13 cellular contexts compared by ENCODE assay signal in the genomic region with DNA sequence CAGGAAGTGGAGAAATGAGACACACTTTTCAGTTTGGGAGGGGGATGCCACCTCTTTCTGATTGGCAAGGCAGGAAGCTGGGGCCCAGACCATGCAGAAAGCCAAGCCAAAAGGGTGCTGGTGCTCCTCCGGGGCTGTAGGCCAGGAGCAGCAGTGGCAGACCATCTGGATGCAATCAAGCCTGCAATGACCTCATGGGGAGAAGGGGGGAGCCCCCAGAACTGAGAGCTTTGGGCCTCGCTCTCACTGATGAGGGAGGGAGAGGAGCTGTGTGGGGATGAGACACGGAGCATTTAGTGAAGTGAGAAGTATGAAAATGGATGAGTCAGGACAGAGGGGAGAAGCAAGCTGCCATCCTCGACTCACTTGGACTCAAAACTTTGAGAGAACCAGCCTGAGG.
DNase-seq lines count a peak whose midpoint lies in the region; ATAC-seq and TF ChIP-seq lines count a peak whose summit lies in the region.
"Had no signal": no experiment of that assay in that cellular context is flagged by ENCODE, and none has a peak within 500 bp of the region (broad histone marks: within the 10 kb centered on the region; RNA-seq: fewer than 3 reads in every experiment).

No MANE protein-coding gene starts in this region.

- H3K27me3 Mint-ChIP-seq in brain, result no peaks in the 10 kb centered on the region
- H3K27me3 Mint-ChIP-seq in stimulated activated memory B cell treated with anti-CD40 and anti-IgM and Interleukin-4, amounts not matched to agents 10 μg/mL and 1 μg/mL and 100 μg/mL, for 72 hours, result no peaks in the 10 kb centered on the region
- H3K27me3 Mint-ChIP-seq: activated CD4-positive, alpha-beta memory T cell treated with anti-CD3 and anti-CD28 coated beads for 36 hours; activated naive CD8-positive, alpha-beta T cell treated with anti-CD3 and anti-CD28 coated beads, Interleukin-2, amount 50 U/mL, for 24 hours had no signal

- H3K4me3 Mint-ChIP-seq in brain, result peak overlapping the region in 1 of 5 experiments; percentile 5
- H3K4me3 Mint-ChIP-seq in stimulated activated memory B cell treated with anti-CD40 and anti-IgM and Interleukin-4, amounts not matched to agents 10 μg/mL and 1 μg/mL and 100 μg/mL, for 72 hours, result no peak overlapping the region
- H3K4me3 Mint-ChIP-seq: activated CD4-positive, alpha-beta memory T cell treated with anti-CD3 and anti-CD28 coated beads for 36 hours; activated naive CD8-positive, alpha-beta T cell treated with anti-CD3 and anti-CD28 coated beads, Interleukin-2, amount 50 U/mL, for 24 hours; endodermal cell had no signal

- no peak overlapping the region for H3K4me3 ChIP-seq in OCI-LY7 (ENCODE audit: low read depth, low read length, poor library complexity, severe bottlenecking)

- ATAC-seq in GM18861 (IDR thresholded peaks at IDR 0.05; ENCODE audit: unreplicated experiment) (peak; percentile 63), HG02610 (IDR thresholded peaks at IDR 0.05; ENCODE audit: unreplicated experiment) (peak; percentile 73)
- ATAC-seq in stimulated activated memory B cell treated with anti-CD40 and anti-IgM and Interleukin-4, amounts not matched to agents 10 μg/mL and 1 μg/mL and 100 μg/mL, for 72 hours, result peak; percentile 62
- ATAC-seq: activated naive CD8-positive, alpha-beta T cell treated with anti-CD3 and anti-CD28 coated beads, Interleukin-2, amount 50 U/mL, for 24 hours had no signal

- no peaks in the 10 kb centered on the region for H3K9me3 Mint-ChIP-seq in brain
- no peaks in the 10 kb centered on the region for H3K9me3 Mint-ChIP-seq in stimulated activated memory B cell treated with anti-CD40 and anti-IgM and Interleukin-4, amounts not matched to agents 10 μg/mL and 1 μg/mL and 100 μg/mL, for 72 hours
- H3K9me3 Mint-ChIP-seq: activated CD4-positive, alpha-beta memory T cell treated with anti-CD3 and anti-CD28 coated beads for 36 hours; activated naive CD8-positive, alpha-beta T cell treated with anti-CD3 and anti-CD28 coated beads, Interleukin-2, amount 50 U/mL, for 24 hours had no signal

- no peaks in the 10 kb centered on the region for H3K36me3 ChIP-seq in OCI-LY7 (ENCODE audit: insufficient read depth, low read length)

- intact Hi-C loops in OCI-LY7 (cut with micrococcal nuclease; ENCODE audit: unreplicated experiment), result no loop called here

- POLR2A ChIA-PET in OCI-LY7 (lab: Charles Lee), result interaction anchor here (0.6 kb wide), 1 partner anchor 1067 kb away, joined by 8 read pairs; no protein-coding TSS in a partner anchor

- no peaks in the 10 kb centered on the region for H3K36me3 Mint-ChIP-seq in brain
- H3K36me3 Mint-ChIP-seq in stimulated activated memory B cell treated with anti-CD40 and anti-IgM and Interleukin-4, amounts not matched to agents 10 μg/mL and 1 μg/mL and 100 μg/mL, for 72 hours, result no peaks in the 10 kb centered on the region
- H3K36me3 Mint-ChIP-seq: activated CD4-positive, alpha-beta memory T cell treated with anti-CD3 and anti-CD28 coated beads for 36 hours had no signal

- BruUV-seq in OCI-LY7 (replicated peaks; lab: Mats Ljungman, UMichigan), result no TSS peak

- TF ChIP-seq CTCF in brain (conservative IDR thresholded peaks at IDR 0.05), result no peak
- TF ChIP-seq CTCF in OCI-LY7 (conservative IDR thresholded peaks at IDR 0.05; ENCODE audit: low read length), result no peak

- H3K79me2 ChIP-seq in OCI-LY7 (ENCODE audit: insufficient read depth, low read depth, low read length), result no peaks in the 10 kb centered on the region

- no peak for DNase-seq in NCI-H345 (lab: John Stamatoyannopoulos, UW)
- no peak for DNase-seq in OCI-LY7 (ENCODE audit: low spot score)
- DNase-seq in HUDEP-2 (lab: John Stamatoyannopoulos, UW; ENCODE audit: unreplicated experiment in 76 of 76), result no peak
- DNase-seq in NOMO-1 treated with DMSO at 0.1 percent for 48 hours (lab: John Stamatoyannopoulos, UW; ENCODE audit: unreplicated experiment), result no peak
- DNase-seq: activated CD4-positive, alpha-beta memory T cell treated with anti-CD3 and anti-CD28 coated beads for 36 hours; activated naive CD8-positive, alpha-beta T cell treated with anti-CD3 and anti-CD28 coated beads, Interleukin-2, amount 50 U/mL, for 24 hours; endodermal cell; NCI-H1930; SHP77 had no signal

- no peak overlapping the region for H3K27ac ChIP-seq in OCI-LY7 (ENCODE audit: low read depth, low read length, poor library complexity, severe bottlenecking)

- peak overlapping the region in 4 of 5 experiments; percentile 14 to 88 (median 74) for H3K27ac Mint-ChIP-seq in brain
- H3K27ac Mint-ChIP-seq in stimulated activated memory B cell treated with anti-CD40 and anti-IgM and Interleukin-4, amounts not matched to agents 10 μg/mL and 1 μg/mL and 100 μg/mL, for 72 hours, result no peak overlapping the region
- H3K27ac Mint-ChIP-seq: activated CD4-positive, alpha-beta memory T cell treated with anti-CD3 and anti-CD28 coated beads for 36 hours; activated naive CD8-positive, alpha-beta T cell treated with anti-CD3 and anti-CD28 coated beads, Interleukin-2, amount 50 U/mL, for 24 hours; endodermal cell had no signal

- no peaks in the 10 kb centered on the region for H3K9me2 ChIP-seq in OCI-LY7 (ENCODE audit: insufficient read depth, low read length)

- no peaks in the 10 kb centered on the region for H3K4me1 ChIP-seq in OCI-LY7 (ENCODE audit: insufficient read depth, low read length, poor library complexity, severe bottlenecking)

- no peak overlapping the region for H2AFZ ChIP-seq in OCI-LY7 (ENCODE audit: low read length)

- CTCF ChIA-PET in OCI-LY7 (lab: Charles Lee; ENCODE audit: unreplicated experiment), result no interaction called here

- H3K9me3 ChIP-seq in OCI-LY7 (ENCODE audit: low read length), result no peaks in the 10 kb centered on the region

- peaks cover 13% of the 10 kb centered on the region for H3K4me1 Mint-ChIP-seq in brain
- no peaks in the 10 kb centered on the region for H3K4me1 Mint-ChIP-seq in stimulated activated memory B cell treated with anti-CD40 and anti-IgM and Interleukin-4, amounts not matched to agents 10 μg/mL and 1 μg/mL and 100 μg/mL, for 72 hours
- H3K4me1 Mint-ChIP-seq: activated naive CD8-positive, alpha-beta T cell treated with anti-CD3 and anti-CD28 coated beads, Interleukin-2, amount 50 U/mL, for 24 hours; endodermal cell had no signal

- H4K20me1 ChIP-seq in OCI-LY7 (ENCODE audit: insufficient read depth, low read length), result no peaks in the 10 kb centered on the region

- H3K4me2 ChIP-seq in OCI-LY7 (ENCODE audit: low read length), result no peak overlapping the region
